8 cellular contexts compared by ENCODE assay signal in genomic region chr13:84917252-84917878, GRCh38.
DNase-seq lines count a peak whose midpoint lies in the region; ATAC-seq and TF ChIP-seq lines count a peak whose summit lies in the region.

No MANE protein-coding gene starts in this region.

- no peaks in the 10 kb centered on the region for H3K4me1 Mint-ChIP-seq in naive thymus-derived CD8-positive, alpha-beta T cell

- no peak overlapping the region for H3K4me3 Mint-ChIP-seq in naive thymus-derived CD8-positive, alpha-beta T cell

- POLR2A ChIA-PET in naive thymus-derived CD8-positive, alpha-beta T cell (lab: Charles Lee), result no interaction called here

- no peak for ATAC-seq in naive thymus-derived CD8-positive, alpha-beta T cell
- ATAC-seq in stimulated activated naive CD8-positive, alpha-beta T cell treated with anti-CD3 and anti-CD28 coated beads, Interleukin-15, Interleukin-2, amounts not matched to agents 100 U/mL and 50 U/mL, for 24 hours, result no peak
- no peak for ATAC-seq in GM19328 (IDR thresholded peaks at IDR 0.05; ENCODE audit: unreplicated experiment)

- H3K27ac Mint-ChIP-seq in naive thymus-derived CD8-positive, alpha-beta T cell, result no peak overlapping the region

- H3K4me3 ChIP-seq in fibroblast of pulmonary artery (replicated peaks; ENCODE audit: low read depth, low read length), result no peak overlapping the region

- H3K27me3 Mint-ChIP-seq in naive thymus-derived CD8-positive, alpha-beta T cell, result no peaks in the 10 kb centered on the region

- no peaks in the 10 kb centered on the region for H3K36me3 Mint-ChIP-seq in naive thymus-derived CD8-positive, alpha-beta T cell

- peaks cover 0 to 3% (median 0%) of the 10 kb centered on the region in 9 donors for H3K9me3 Mint-ChIP-seq in naive thymus-derived CD8-positive, alpha-beta T cell

- DNase-seq in H4 (ENCODE audit: low spot score), result peak; percentile 4
- peak; percentile 63 for DNase-seq in RKO (ENCODE audit: low spot score)
- peak; percentile 54 for DNase-seq in fibroblast of pulmonary artery (ENCODE audit: low read depth)
- DNase-seq in ecto neural progenitor cell (ENCODE audit: low spot score), result no peak
- DNase-seq in naive thymus-derived CD8-positive, alpha-beta T cell, result no peak
- no peak for DNase-seq in stimulated activated naive CD8-positive, alpha-beta T cell treated with anti-CD3 and anti-CD28 coated beads, Interleukin-15, Interleukin-2, amounts not matched to agents 100 U/mL and 50 U/mL, for 24 hours

- H3K27ac ChIP-seq in 22Rv1, result peak overlapping the region; percentile 40

- TF ChIP-seq CTCF in 22Rv1 (IDR thresholded peaks at IDR 0.05) (peak; percentile 53), fibroblast of pulmonary artery (IDR thresholded peaks at IDR 0.05; ENCODE audit: low read length, missing control alignments) (peak; percentile 33)

Comparison
In these comparisons a context has a peak if more than half of its experiments do, and no peak if none do; other contexts are left out.
1. DNase-seq: peak in H4 (single experiment), RKO (single experiment) and fibroblast of pulmonary artery (single experiment); none in ecto neural progenitor cell (single experiment), naive thymus-derived CD8-positive, alpha-beta T cell (0 of 10) and stimulated activated naive CD8-positive, alpha-beta T cell treated with anti-CD3 and anti-CD28 coated beads, Interleukin-15, Interleukin-2, amounts not matched to agents 100 U/mL and 50 U/mL, for 24 hours (single experiment).